ENCODE assay signal across 10 cellular contexts in genomic region chr13:89925107-89925506, GRCh38.
DNase-seq lines count a peak whose midpoint lies in the region; ATAC-seq, FAIRE-seq and TF ChIP-seq lines count a peak whose summit lies in the region.
"Had no signal": no experiment of that assay in that cellular context is flagged by ENCODE, and none has a peak within 500 bp of the region (broad histone marks: within the 10 kb centered on the region; RNA-seq: fewer than 3 reads in every experiment).

No MANE protein-coding gene starts in this region.

- no peaks in the 10 kb centered on the region for H3K4me1 Mint-ChIP-seq in nephron

- ATAC-seq in GM18498 (IDR thresholded peaks at IDR 0.05; ENCODE audit: unreplicated experiment) (no peak), GM21723 (IDR thresholded peaks at IDR 0.05; ENCODE audit: unreplicated experiment) (no peak)

- no peaks in the 10 kb centered on the region for H3K36me3 Mint-ChIP-seq in nephron (ENCODE audit: low read depth)

- peak; percentile 16; the same call in 1 of the 2 replicates for TF ChIP-seq CTCF in GM12875 (IDR thresholded peaks at IDR 0.05; ENCODE audit: borderline replicate concordance, insufficient read depth, low read depth, low read length)
- TF ChIP-seq CTCF in bronchial epithelial cell (IDR thresholded peaks at IDR 0.05; ENCODE audit: insufficient read depth, low read length, severe bottlenecking) = peak; percentile 38
- TF ChIP-seq CTCF in nephron (IDR thresholded peaks at IDR 0.05; ENCODE audit: unreplicated experiment in 3 of 3) = peak; percentile 45 to 57 (median 53)

- H3K9me3 Mint-ChIP-seq in nephron = no peaks in the 10 kb centered on the region

- H3K4me3 ChIP-seq in GM12875 (ENCODE audit: low read depth, low read length) (no peak overlapping the region), bronchial epithelial cell (ENCODE audit: low read depth, low read length) (no peak overlapping the region)

- H3K27ac Mint-ChIP-seq in nephron = no peak overlapping the region
- H3K27ac Mint-ChIP-seq: stimulated activated naive CD8-positive, alpha-beta T cell treated with anti-CD3 and anti-CD28 coated beads, Interleukin-15, Interleukin-2, amounts not matched to agents 100 ng/mL and 50 ng/mL, for 24 hours had no signal

- H3K27me3 Mint-ChIP-seq in nephron (ENCODE audit: low read depth) = no peaks in the 10 kb centered on the region
- H3K27me3 Mint-ChIP-seq: stimulated activated naive CD8-positive, alpha-beta T cell treated with anti-CD3 and anti-CD28 coated beads, Interleukin-15, Interleukin-2, amounts not matched to agents 100 ng/mL and 50 ng/mL, for 24 hours had no signal

- no peaks in the 10 kb centered on the region for H3K36me3 ChIP-seq in bronchial epithelial cell (ENCODE audit: control insufficient read depth, insufficient read depth, low read length)

- DNase-seq in NCI-H1105 treated with DMSO at 0.1 percent for 48 hours (lab: John Stamatoyannopoulos, UW) (peak; percentile 3), bronchial epithelial cell (ENCODE audit: low read depth) (peak; percentile 45), foreskin melanocyte (no peak)
- DNase-seq in activated CD4-positive, CD25-positive, alpha-beta regulatory T cell treated with anti-CD3 and anti-CD28 coated beads, Interleukin-2, amount 50 U/mL, for 72 hours = no peak
- DNase-seq: activated CD4-positive, alpha-beta T cell treated with anti-CD3 and anti-CD28 coated beads, Interleukin-2, amount 50 U/mL, for 1 hour had no signal

- H3K4me3 Mint-ChIP-seq in nephron = no peak overlapping the region
- H3K4me3 Mint-ChIP-seq: stimulated activated naive CD8-positive, alpha-beta T cell treated with anti-CD3 and anti-CD28 coated beads, Interleukin-15, Interleukin-2, amounts not matched to agents 100 ng/mL and 50 ng/mL, for 24 hours had no signal

- no peak for FAIRE-seq in bronchial epithelial cell (lab: Jason Lieb, UNC)

- no peaks in the 10 kb centered on the region for H3K27me3 ChIP-seq in bronchial epithelial cell (ENCODE audit: control insufficient read depth, insufficient read depth, low read length)

Comparison
In these comparisons a context has a peak if more than half of its experiments do, and no peak if none do; other contexts are left out.
1. DNase-seq: peak in NCI-H1105 treated with DMSO at 0.1 percent for 48 hours (single experiment) and bronchial epithelial cell (single experiment); none in foreskin melanocyte (single experiment) and activated CD4-positive, CD25-positive, alpha-beta regulatory T cell treated with anti-CD3 and anti-CD28 coated beads, Interleukin-2, amount 50 U/mL, for 72 hours (single experiment).
2. Peak in every context shown above with its lines, with median percentiles within 50 percentile points of each other: CTCF ChIP-seq.